Comparison of ENCODE assay signal across 24 cellular contexts in the genomic region with DNA sequence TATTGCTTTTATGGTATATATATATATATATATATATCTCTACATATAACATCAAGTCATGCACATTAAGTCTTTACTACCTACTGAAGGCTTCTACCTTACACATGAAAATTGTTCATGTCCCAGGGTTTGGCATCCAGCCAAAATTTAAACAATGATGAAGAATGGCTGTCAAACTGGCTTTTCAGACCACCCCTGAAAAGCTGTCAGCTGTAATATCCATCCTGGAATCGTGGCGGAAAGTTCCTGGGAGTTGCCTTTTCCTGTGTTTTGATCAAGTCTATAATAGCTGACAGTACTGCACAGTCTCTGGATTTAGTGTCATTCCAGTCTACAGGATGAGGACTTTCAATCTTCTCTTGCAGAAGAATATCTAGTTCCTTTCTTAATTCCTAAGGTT. TPM values are rescaled to one million over a fixed set of nuclear protein-coding genes. Genes with fewer than 3 reads are reported as not detected.
DNase-seq lines count a peak whose midpoint lies in the region; ATAC-seq and TF ChIP-seq lines count a peak whose summit lies in the region.
"Had no signal": no experiment of that assay in that cellular context is flagged by ENCODE, and none has a peak within 500 bp of the region (broad histone marks: within the 10 kb centered on the region; RNA-seq: fewer than 3 reads in every experiment).

No MANE protein-coding gene starts in this region.

- peaks cover 46% of the 10 kb centered on the region for H3K36me3 ChIP-seq in brain microvascular endothelial cell (replicated peaks)

- intact Hi-C loops in Right ventricle myocardium superior (cut with DNase I) (no loop called here), Right ventricle myocardium inferior (cut with DNase I) (no loop called here)
- intact Hi-C loops in activated CD4-positive, alpha-beta T cell treated with anti-CD3 and anti-CD28 coated beads for 36 hours (cut with DNase I, micrococcal nuclease): no loop called here

- no peaks in the 10 kb centered on the region for H3K27me3 Mint-ChIP-seq in memory B cell
- no peaks in the 10 kb centered on the region for H3K27me3 Mint-ChIP-seq in activated CD4-positive, alpha-beta T cell treated with anti-CD3 and anti-CD28 coated beads for 36 hours
- H3K27me3 Mint-ChIP-seq: activated naive CD8-positive, alpha-beta T cell had no signal

- ATAC-seq in Right ventricle myocardium superior (ENCODE audit: poor library complexity) (peak; percentile 24), Right ventricle myocardium inferior (no peak), memory B cell (ENCODE audit: low read depth) (no peak)
- ATAC-seq in activated CD4-positive, alpha-beta T cell treated with anti-CD3 and anti-CD28 coated beads for 36 hours: no peak
- ATAC-seq: left lung, natural killer cell, psoas muscle had no signal

- H3K4me3 ChIP-seq in brain microvascular endothelial cell (ENCODE audit: low read depth, low read length): no peak overlapping the region
- H3K4me3 ChIP-seq: ascending aorta, dorsolateral prefrontal cortex, left lung, psoas muscle had no signal

- in situ Hi-C loops in brain microvascular endothelial cell (cut with HindIII; ENCODE audit: low pct_ligation_motif_present, low sequenced_read_pairs): no loop called here

- no peaks in the 10 kb centered on the region for H3K27me3 ChIP-seq in brain microvascular endothelial cell (replicated peaks)
- H3K27me3 ChIP-seq: ascending aorta, dorsolateral prefrontal cortex, left lung had no signal

- H3K4me1 Mint-ChIP-seq in memory B cell: no peaks in the 10 kb centered on the region
- H3K4me1 Mint-ChIP-seq in activated CD4-positive, alpha-beta T cell treated with anti-CD3 and anti-CD28 coated beads for 36 hours: no peaks in the 10 kb centered on the region

- H3K36me3 Mint-ChIP-seq in memory B cell: peaks cover 33% of the 10 kb centered on the region
- H3K36me3 Mint-ChIP-seq in activated CD4-positive, alpha-beta T cell treated with anti-CD3 and anti-CD28 coated beads for 36 hours (ENCODE audit: low read depth): peaks cover 63% of the 10 kb centered on the region

- POLR2A ChIA-PET in activated CD4-positive, alpha-beta T cell treated with anti-CD3 and anti-CD28 coated beads for 36 hours (lab: Charles Lee): no interaction called here

- DNase-seq in DMS 273 (lab: John Stamatoyannopoulos, UW; ENCODE audit: unreplicated experiment) (peak; percentile 16), DMS 273 treated with DMSO at 0.1 percent for 48 hours (lab: John Stamatoyannopoulos, UW) (no peak), Right ventricle myocardium superior (no peak), Right ventricle myocardium inferior (ENCODE audit: missing footprints) (no peak), NCI-H748 treated with DMSO at 0.1 percent for 48 hours (lab: John Stamatoyannopoulos, UW) (peak; percentile 7), memory B cell (ENCODE audit: low spot score in 2 of 2) (no peak), brain microvascular endothelial cell (no peak)
- DNase-seq in activated CD4-positive, alpha-beta T cell treated with anti-CD3 and anti-CD28 coated beads for 36 hours: no peak
- DNase-seq: activated CD4-positive, alpha-beta T cell treated with anti-CD3 and anti-CD28 coated beads for 4 hours; activated CD8-positive, alpha-beta memory T cell treated with anti-CD3 and anti-CD28 coated beads for 24 hours; activated effector memory CD4-positive, alpha-beta T cell treated with Interleukin-2 at 50 U/mL for 16 hours; dorsolateral prefrontal cortex; GOT3; Kasumi-1; left lung; natural killer cell; NCI-H2029 treated with DMSO at 0.1 percent for 48 hours; NCI-H524 treated with DMSO at 0.1 percent for 48 hours; occipital lobe; psoas muscle; stimulated activated naive CD4-positive, alpha-beta T cell treated with Interleukin-2 at 50 U/mL for 16 hours had no signal

- H3K27ac ChIP-seq in brain microvascular endothelial cell: no peak overlapping the region
- H3K27ac ChIP-seq: 22Rv1, ascending aorta, dorsolateral prefrontal cortex, left lung had no signal

- no peak overlapping the region for H3K4me3 Mint-ChIP-seq in memory B cell
- no peak overlapping the region for H3K4me3 Mint-ChIP-seq in activated CD4-positive, alpha-beta T cell treated with anti-CD3 and anti-CD28 coated beads for 36 hours
- H3K4me3 Mint-ChIP-seq: activated naive CD8-positive, alpha-beta T cell; natural killer cell had no signal

- H3K9me3 Mint-ChIP-seq in memory B cell: no peaks in the 10 kb centered on the region
- no peaks in the 10 kb centered on the region for H3K9me3 Mint-ChIP-seq in activated CD4-positive, alpha-beta T cell treated with anti-CD3 and anti-CD28 coated beads for 36 hours (ENCODE audit: low read depth)
- H3K9me3 Mint-ChIP-seq: natural killer cell had no signal

- H3K27ac Mint-ChIP-seq in memory B cell: peak overlapping the region; percentile 45
- H3K27ac Mint-ChIP-seq in activated CD4-positive, alpha-beta T cell treated with anti-CD3 and anti-CD28 coated beads for 36 hours: no peak overlapping the region
- H3K27ac Mint-ChIP-seq: activated naive CD8-positive, alpha-beta T cell had no signal

- CTCF ChIA-PET in activated CD4-positive, alpha-beta T cell treated with anti-CD3 and anti-CD28 coated beads for 36 hours (lab: Charles Lee): no interaction called here

- no peak for TF ChIP-seq CTCF in brain microvascular endothelial cell (IDR thresholded peaks at IDR 0.05; ENCODE audit: low read depth, low read length, missing control alignments)

RNA-seq across cellular contexts. Expression of a gene that starts 48.3 kb away (rescaled TPM):
- total RNA-seq in Right ventricle myocardium superior (26.0 TPM), Right ventricle myocardium inferior (25.1 TPM)
- total RNA-seq in activated CD4-positive, alpha-beta T cell treated with anti-CD3 and anti-CD28 coated beads for 36 hours: 10 to 100 TPM; 56.3 to 74.6 TPM

Comparison
In these comparisons a context has a peak if more than half of its experiments do, and no peak if none do; other contexts are left out.
1. DNase-seq: peak in DMS 273 (single experiment) and NCI-H748 treated with DMSO at 0.1 percent for 48 hours (single experiment); none in DMS 273 treated with DMSO at 0.1 percent for 48 hours (single experiment), Right ventricle myocardium superior (single experiment), Right ventricle myocardium inferior (single experiment), memory B cell (0 of 2), activated CD4-positive, alpha-beta T cell treated with anti-CD3 and anti-CD28 coated beads for 36 hours (single experiment) and brain microvascular endothelial cell (single experiment).